7 cellular contexts compared by ENCODE assay signal in genomic region chr1:175191654-175192053, GRCh38. TPM values are rescaled to one million over a fixed set of nuclear protein-coding genes. Genes with fewer than 3 reads are reported as not detected.
DNase-seq lines count a peak whose midpoint lies in the region; ATAC-seq, FAIRE-seq and TF ChIP-seq lines count a peak whose summit lies in the region.

No MANE protein-coding gene starts in this region.

- FAIRE-seq in GM12892 (lab: Jason Lieb, UNC): peak; percentile 73

- H3K4me1 ChIP-seq in left ventricle myocardium inferior (peaks cover 70% of the 10 kb centered on the region), sigmoid colon (peaks cover 0 to 20% (median 12%) of the 10 kb centered on the region in 4 donors)

- H3K27ac Mint-ChIP-seq in activated CD4-positive, alpha-beta T cell treated with anti-CD3 and anti-CD28 coated beads, Interleukin-2, amount 10 ng/mL, durations not matched to agents 24 days and 14 days: peak overlapping the region; percentile 81

- H3K9me3 ChIP-seq in left ventricle myocardium inferior (replicated peaks) (no peaks in the 10 kb centered on the region), sigmoid colon (no peaks in the 10 kb centered on the region)

- H3K27me3 ChIP-seq in left ventricle myocardium inferior (ENCODE audit: low read depth): no peaks in the 10 kb centered on the region
- H3K27me3 ChIP-seq in sigmoid colon: no peaks in the 10 kb centered on the region

- H3K4me3 Mint-ChIP-seq in activated CD4-positive, alpha-beta T cell treated with anti-CD3 and anti-CD28 coated beads, Interleukin-2, amount 10 ng/mL, durations not matched to agents 24 days and 14 days: peak overlapping the region; percentile 99

- TF ChIP-seq CTCF in left ventricle myocardium inferior (IDR thresholded peaks at IDR 0.05; ENCODE audit: borderline replicate concordance): no peak
- no peak for TF ChIP-seq CTCF in sigmoid colon (IDR thresholded peaks at IDR 0.05)

- ATAC-seq in HG03064 (IDR thresholded peaks at IDR 0.05; ENCODE audit: low read depth, unreplicated experiment): peak; percentile 28

- no peak for TF ChIP-seq EP300 in sigmoid colon (IDR thresholded peaks at IDR 0.05)

- no peaks in the 10 kb centered on the region for H3K27me3 Mint-ChIP-seq in activated CD4-positive, alpha-beta T cell treated with anti-CD3 and anti-CD28 coated beads, Interleukin-2, amount 10 ng/mL, durations not matched to agents 24 days and 14 days

- peaks cover 55% of the 10 kb centered on the region for H3K4me1 Mint-ChIP-seq in activated CD4-positive, alpha-beta T cell treated with anti-CD3 and anti-CD28 coated beads, Interleukin-2, amount 10 ng/mL, durations not matched to agents 24 days and 14 days

- TF ChIP-seq POLR2A in GM12892 (IDR thresholded peaks at IDR 0.05; ENCODE audit: low read depth, low read length): no peak
- TF ChIP-seq POLR2A in sigmoid colon (IDR thresholded peaks at IDR 0.05): no peak

- no peaks in the 10 kb centered on the region for H3K36me3 ChIP-seq in left ventricle myocardium inferior
- no peaks in the 10 kb centered on the region for H3K36me3 ChIP-seq in sigmoid colon

- H3K4me3 ChIP-seq in left ventricle myocardium inferior (peak overlapping the region; percentile 84), sigmoid colon (peak overlapping the region; percentile 36 to 71 (median 64))

- H3K9me3 Mint-ChIP-seq in activated CD4-positive, alpha-beta T cell treated with anti-CD3 and anti-CD28 coated beads, Interleukin-2, amount 10 ng/mL, durations not matched to agents 24 days and 14 days: no peaks in the 10 kb centered on the region

- H3K27ac ChIP-seq in left ventricle myocardium inferior (replicated peaks): peak overlapping the region; percentile 89
- peak overlapping the region; percentile 76 to 86 (median 78) for H3K27ac ChIP-seq in sigmoid colon

- peaks cover 37% of the 10 kb centered on the region for H3K36me3 Mint-ChIP-seq in activated CD4-positive, alpha-beta T cell treated with anti-CD3 and anti-CD28 coated beads, Interleukin-2, amount 10 ng/mL, durations not matched to agents 24 days and 14 days (ENCODE audit: low read depth)

- DNase-seq in GM12892 (ENCODE audit: insufficient read length): no peak
- peak; percentile 83 for DNase-seq in activated CD4-positive, alpha-beta T cell treated with anti-CD3 and anti-CD28 coated beads, Interleukin-2, amount 10 ng/mL, durations not matched to agents 24 days and 14 days
- DNase-seq in left ventricle myocardium inferior: no peak
- no peak for DNase-seq in sigmoid colon
- no peak for DNase-seq in T1000 (lab: John Stamatoyannopoulos, UW)
- DNase-seq in mucosa of gallbladder (ENCODE audit: low spot score): no peak

- intact Hi-C loops in activated CD4-positive, alpha-beta T cell treated with anti-CD3 and anti-CD28 coated beads, Interleukin-2, amount 10 ng/mL, durations not matched to agents 24 days and 14 days (cut with micrococcal nuclease): loop anchor here (1.0 to 5.0 kb wide), 3 partner anchors 33 to 1016 kb away; partner anchors contain the start of gene COP1
- intact Hi-C loops in left ventricle myocardium inferior (cut with micrococcal nuclease) (no loop called here), sigmoid colon (cut with DNase I) (no loop called here)

- 0 to 2% methylated on average over 7 of the region's 7 CpGs for WGBS in sigmoid colon, 2 donors

RNA-seq across cellular contexts. Expression of gene KIAA0040, which starts 0.9 kb away (rescaled TPM):
- 11.6 TPM for polyA plus RNA-seq in GM12892 (2012; ENCODE audit: missing spikeins)
- total RNA-seq in activated CD4-positive, alpha-beta T cell treated with anti-CD3 and anti-CD28 coated beads, Interleukin-2, amount 10 ng/mL, durations not matched to agents 24 days and 14 days: 32.6 and 35.4 TPM in 2 replicates
- total RNA-seq in left ventricle myocardium inferior: 12.8 TPM
- total RNA-seq in sigmoid colon: 10 to 100 TPM; 11.4 to 28.2 (median 20.4) TPM
- 10 to 100 TPM in 1 of 3 donors, 1 to 10 TPM in 2; 6.6 to 20.5 (median 6.9) TPM for polyA plus RNA-seq in sigmoid colon
- total RNA-seq in mucosa of gallbladder: 16.1 TPM
